9 cellular contexts compared by ENCODE assay signal in the genomic region with DNA sequence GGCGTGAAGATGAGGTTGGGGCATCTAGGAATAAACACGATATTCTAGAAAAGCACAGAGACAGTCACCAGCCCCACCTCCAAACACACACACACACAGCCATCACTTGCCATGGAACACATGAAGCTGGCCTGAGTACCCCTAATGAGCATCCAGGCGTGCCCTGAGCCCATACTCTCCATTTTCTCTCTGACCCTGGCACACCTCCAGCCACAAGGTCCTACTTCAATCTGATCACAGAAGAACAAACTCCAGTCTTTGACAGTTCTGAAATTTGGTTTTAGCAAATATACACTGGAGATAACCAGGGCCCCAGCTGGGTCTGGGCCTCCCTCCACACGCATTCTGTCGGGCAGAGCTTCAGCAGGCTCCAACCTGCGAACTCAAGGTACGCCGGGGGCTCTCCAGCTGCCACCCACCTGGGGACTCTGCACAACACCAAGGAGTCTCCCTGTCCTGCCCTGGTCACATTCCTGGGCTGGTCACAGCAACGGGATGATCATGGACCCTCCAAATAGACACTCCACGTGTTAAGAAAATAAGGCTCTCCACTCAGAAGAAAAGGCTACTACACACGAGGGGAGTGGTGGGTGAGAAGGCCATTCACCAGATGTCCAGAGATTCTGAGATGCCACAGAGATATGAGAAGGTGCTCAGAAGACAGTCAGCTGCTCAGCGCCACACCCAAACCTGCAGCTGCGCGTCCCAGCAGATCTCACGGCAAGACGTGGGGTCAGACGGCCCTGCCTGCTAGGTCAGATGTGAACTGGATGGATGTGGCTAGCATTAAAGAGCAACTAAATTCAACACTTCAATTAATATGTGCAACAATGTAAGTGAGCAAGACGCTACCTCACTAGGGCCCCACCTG. TPM values are rescaled to one million over a fixed set of nuclear protein-coding genes. Genes with fewer than 3 reads are reported as not detected.
A peak's percentile ranks its signal among the peaks of the same experiment; 100 is the strongest.
DNase-seq lines count a peak whose midpoint lies in the region; ATAC-seq, FAIRE-seq and TF ChIP-seq lines count a peak whose summit lies in the region.
"Had no signal": no experiment of that assay in that cellular context is flagged by ENCODE, and none has a peak within 500 bp of the region (broad histone marks: within the 10 kb centered on the region; RNA-seq: fewer than 3 reads in every experiment).

No MANE protein-coding gene starts in this region.

- FAIRE-seq in frontal cortex (lab: Jason Lieb, UNC): no peak
- FAIRE-seq: A549 had no signal

- H3K9me3 Mint-ChIP-seq in T-helper 2 cell treated with Interferon-gamma antibody and Interleukin-4, amounts not matched to agents 5 μg/mL and 100 μg/mL, for 36 hours: no peaks in the 10 kb centered on the region

- peak; percentile 23 for ATAC-seq in HG03280 (IDR thresholded peaks at IDR 0.05; ENCODE audit: unreplicated experiment)

- H3K4me1 ChIP-seq in prostate gland (replicated peaks) (peaks cover 11% of the 10 kb centered on the region), testis (peaks cover 44% of the 10 kb centered on the region)

- peak overlapping the region; percentile 37 for H3K4me3 Mint-ChIP-seq in T-helper 2 cell treated with Interferon-gamma antibody and Interleukin-4, amounts not matched to agents 5 μg/mL and 100 μg/mL, for 36 hours

- WGBS in prostate gland: 49% methylated on average over 17 of the region's 18 CpGs
- WGBS in testis, 2 donors: 68 to 72% methylated on average over 18 of the region's 18 CpGs

- H3K27ac ChIP-seq in caudate nucleus (ENCODE audit: low read depth, low read length): peak overlapping the region; percentile 65
- peak overlapping the region; percentile 38 to 50 for H3K27ac ChIP-seq in prostate gland
- H3K27ac ChIP-seq in testis: peak overlapping the region in 1 of 2 donors; percentile 59

- TF ChIP-seq POLR2A in prostate gland (IDR thresholded peaks at IDR 0.05) (no peak), testis (IDR thresholded peaks at IDR 0.05) (no peak)

- H3K9me3 ChIP-seq in prostate gland: no peaks in the 10 kb centered on the region
- no peaks in the 10 kb centered on the region for H3K9me3 ChIP-seq in testis
- H3K9me3 ChIP-seq: A549 had no signal

- peaks cover 59% of the 10 kb centered on the region for H3K4me1 Mint-ChIP-seq in T-helper 2 cell treated with Interferon-gamma antibody and Interleukin-4, amounts not matched to agents 5 μg/mL and 100 μg/mL, for 36 hours (ENCODE audit: low read depth)

- H3K36me3 ChIP-seq in prostate gland: no peaks in the 10 kb centered on the region
- H3K36me3 ChIP-seq in testis (ENCODE audit: low read depth, missing control alignments): no peaks in the 10 kb centered on the region

- H3K4me3 ChIP-seq in prostate gland (no peak overlapping the region), testis (no peak overlapping the region)
- H3K4me3 ChIP-seq: A549 had no signal

- DNase-seq in T-helper 2 cell treated with Interferon-gamma antibody and Interleukin-4, amounts not matched to agents 5 μg/mL and 100 μg/mL, for 36 hours (ENCODE audit: low spot score): no peak
- DNase-seq in T-helper 2 cell (no peak), caudate nucleus (lab: John Stamatoyannopoulos, UW) (no peak), prostate gland (ENCODE audit: low spot score) (no peak), testis (no peak), frontal cortex (ENCODE audit: low spot score in 2 of 2) (no peak), NCI-H345 treated with DMSO at 0.1 percent for 48 hours (lab: John Stamatoyannopoulos, UW; ENCODE audit: unreplicated experiment) (no peak)

- intact Hi-C loops in prostate gland (cut with DNase I) (no loop called here), testis (cut with DNase I; ENCODE audit: low total_unique reads) (no loop called here)

- H3K27ac Mint-ChIP-seq in T-helper 2 cell treated with Interferon-gamma antibody and Interleukin-4, amounts not matched to agents 5 μg/mL and 100 μg/mL, for 36 hours: peak overlapping the region; percentile 62

- no peaks in the 10 kb centered on the region for H3K27me3 Mint-ChIP-seq in T-helper 2 cell treated with Interferon-gamma antibody and Interleukin-4, amounts not matched to agents 5 μg/mL and 100 μg/mL, for 36 hours (ENCODE audit: low read depth)

- H3K27me3 ChIP-seq in prostate gland (replicated peaks; ENCODE audit: insufficient read depth) (no peaks in the 10 kb centered on the region), testis (no peaks in the 10 kb centered on the region)

- peaks cover 11% of the 10 kb centered on the region for H3K36me3 Mint-ChIP-seq in T-helper 2 cell treated with Interferon-gamma antibody and Interleukin-4, amounts not matched to agents 5 μg/mL and 100 μg/mL, for 36 hours (ENCODE audit: low read depth)

- TF ChIP-seq CTCF in prostate gland (IDR thresholded peaks at IDR 0.05) (no peak), testis (IDR thresholded peaks at IDR 0.05) (no peak)

RNA-seq across cellular contexts. Expression of a gene that starts 57.0 kb away (rescaled TPM):
- 10 to 100 TPM; 18.6 to 62.7 TPM for total RNA-seq in prostate gland
- 10 to 100 TPM; 74.8 to 85.6 TPM for total RNA-seq in testis
- 184 TPM for polyA plus RNA-seq in testis (ENCODE audit: insufficient read depth, low read depth, low replicate concordance)
- 70.5 TPM for total RNA-seq in frontal cortex
